ENCODE assay signal across 23 cellular contexts in the genomic region with DNA sequence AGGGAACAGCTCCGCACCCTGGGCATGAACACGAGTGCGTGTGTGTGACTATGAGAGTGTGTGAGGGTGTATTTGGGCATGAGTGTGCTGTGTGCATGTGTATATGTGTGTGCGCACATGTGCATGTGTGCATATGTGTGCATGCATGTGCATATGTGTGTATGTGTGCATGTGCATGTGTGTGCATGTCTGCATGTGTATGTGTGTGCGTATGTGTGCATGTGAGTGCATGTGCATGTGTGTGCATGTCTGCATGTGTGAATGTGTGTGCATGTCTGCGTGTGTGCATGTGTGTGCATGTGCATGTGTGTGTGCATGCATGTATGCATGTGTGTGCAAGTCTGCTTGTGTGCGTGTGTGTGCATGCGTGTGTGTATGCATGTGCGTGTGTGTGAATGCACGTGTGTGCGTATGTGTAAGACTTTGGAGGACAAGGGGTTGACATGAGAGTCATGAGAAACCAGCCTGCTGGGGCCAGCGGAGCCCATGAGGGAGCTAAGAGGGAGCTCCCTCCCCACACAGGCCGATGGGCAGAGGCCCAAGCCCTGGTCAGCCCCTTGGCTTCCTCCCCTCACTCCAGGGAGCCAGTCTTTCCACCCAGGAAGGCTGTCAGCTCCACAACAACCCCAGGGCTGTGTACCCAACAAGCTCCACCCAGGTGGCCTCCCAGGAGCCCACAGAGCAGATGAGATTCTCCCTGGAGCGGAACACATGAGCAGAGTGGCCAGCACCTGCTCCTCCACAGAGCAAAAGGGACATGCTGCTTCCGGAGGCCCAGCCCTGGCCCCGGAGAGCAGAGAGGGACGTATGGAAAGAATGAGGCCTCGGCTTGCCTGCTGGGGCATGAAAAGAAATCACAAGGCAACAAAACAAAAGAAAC.
A peak's percentile ranks its signal among the peaks of the same experiment; 100 is the strongest.
DNase-seq lines count a peak whose midpoint lies in the region; ATAC-seq and TF ChIP-seq lines count a peak whose summit lies in the region.
"Had no signal": no experiment of that assay in that cellular context is flagged by ENCODE, and none has a peak within 500 bp of the region (broad histone marks: within the 10 kb centered on the region; RNA-seq: fewer than 3 reads in every experiment).

No MANE protein-coding gene starts in this region.

- DNase-seq in Right ventricle myocardium superior: peak; percentile 13
- DNase-seq in left ventricle myocardium superior: no peak
- no peak for DNase-seq in WTC11 (ENCODE audit: low spot score)
- DNase-seq in neural crest cell (ENCODE audit: low read depth, low spot score): no peak
- DNase-seq in SW480 (ENCODE audit: low spot score): no peak
- no peak for DNase-seq in stimulated activated CD4-positive, alpha-beta T cell treated with anti-CD3 and anti-CD28 coated beads, Interleukin-2, amount 100 ng/mL, for 48 hours
- no peak for DNase-seq in activated CD4-positive, alpha-beta T cell treated with anti-CD3 and anti-CD28 coated beads, Interleukin-2, amount 10 ng/mL, durations not matched to agents 24 days and 14 days
- DNase-seq: activated CD4-positive, CD25-positive, alpha-beta regulatory T cell treated with anti-CD3 and anti-CD28 coated beads, Interleukin-2, amount 50 U/mL, for 72 hours; activated CD8-positive, alpha-beta memory T cell treated with anti-CD3 and anti-CD28 coated beads for 24 hours; activated T-cell treated with anti-CD3 and anti-CD28 coated beads, Interleukin-2, amount 50 U/mL, for 4 hours; effector CD8-positive, alpha-beta T cell; GDM1; MM.1S; naive thymus-derived CD8-positive, alpha-beta T cell; stimulated activated CD4-positive, alpha-beta T cell treated with anti-CD3 and anti-CD28 coated beads, Interleukin-4, amount 100 ng/mL, for 4 hours; T-helper 9 cell had no signal

- CTCF ChIA-PET in WTC11 (lab: Charles Lee): no interaction called here

- peaks cover 41% of the 10 kb centered on the region for H3K4me1 Mint-ChIP-seq in WTC11
- peaks cover 69% of the 10 kb centered on the region for H3K4me1 Mint-ChIP-seq in neural crest cell
- H3K4me1 Mint-ChIP-seq in activated CD4-positive, alpha-beta T cell treated with anti-CD3 and anti-CD28 coated beads, Interleukin-2, amount 10 ng/mL, durations not matched to agents 24 days and 14 days: no peaks in the 10 kb centered on the region
- H3K4me1 Mint-ChIP-seq: activated naive CD4-positive, alpha-beta T cell treated with anti-CD3 and anti-CD28 coated beads, Interleukin-2, amount 50 U/mL, for 24 hours had no signal

- H3K36me3 Mint-ChIP-seq in WTC11 (no peaks in the 10 kb centered on the region), neural crest cell (ENCODE audit: low read depth) (no peaks in the 10 kb centered on the region)
- H3K36me3 Mint-ChIP-seq in activated CD4-positive, alpha-beta T cell treated with anti-CD3 and anti-CD28 coated beads, Interleukin-2, amount 10 ng/mL, durations not matched to agents 24 days and 14 days (ENCODE audit: low read depth): no peaks in the 10 kb centered on the region
- H3K36me3 Mint-ChIP-seq: activated naive CD4-positive, alpha-beta T cell treated with anti-CD3 and anti-CD28 coated beads, Interleukin-2, amount 50 U/mL, for 24 hours; naive thymus-derived CD8-positive, alpha-beta T cell had no signal

- H3K9me3 Mint-ChIP-seq in WTC11 (no peaks in the 10 kb centered on the region), neural crest cell (no peaks in the 10 kb centered on the region)
- peaks cover 3% of the 10 kb centered on the region for H3K9me3 Mint-ChIP-seq in activated CD4-positive, alpha-beta T cell treated with anti-CD3 and anti-CD28 coated beads, Interleukin-2, amount 10 ng/mL, durations not matched to agents 24 days and 14 days
- H3K9me3 Mint-ChIP-seq: activated naive CD4-positive, alpha-beta T cell treated with anti-CD3 and anti-CD28 coated beads, Interleukin-2, amount 50 U/mL, for 24 hours; activated T-cell treated with anti-CD3 and anti-CD28 coated beads, Interleukin-2, amount 50 U/mL, for 4 hours had no signal

- H3K4me3 Mint-ChIP-seq in WTC11 (no peak overlapping the region), neural crest cell (peak overlapping the region; percentile 63)
- H3K4me3 Mint-ChIP-seq in activated CD4-positive, alpha-beta T cell treated with anti-CD3 and anti-CD28 coated beads, Interleukin-2, amount 10 ng/mL, durations not matched to agents 24 days and 14 days: no peak overlapping the region
- H3K4me3 Mint-ChIP-seq: activated naive CD4-positive, alpha-beta T cell treated with anti-CD3 and anti-CD28 coated beads, Interleukin-2, amount 50 U/mL, for 24 hours; activated T-cell treated with anti-CD3 and anti-CD28 coated beads, Interleukin-2, amount 50 U/mL, for 4 hours; memory B cell; naive thymus-derived CD8-positive, alpha-beta T cell had no signal

- ATAC-seq in Right ventricle myocardium superior (ENCODE audit: poor library complexity) (no peak), left ventricle myocardium superior (no peak), WTC11 (no peak), GM21529 (IDR thresholded peaks at IDR 0.05; ENCODE audit: unreplicated experiment) (no peak)
- ATAC-seq: A549; activated T-cell treated with anti-CD3 and anti-CD28 coated beads, Interleukin-2, amount 50 U/mL, for 4 hours; esophagus mucosa; gastroesophageal sphincter; K562; naive thymus-derived CD8-positive, alpha-beta T cell had no signal

- POLR2A ChIA-PET in WTC11 (lab: Charles Lee): no interaction called here

- H3K27me3 Mint-ChIP-seq in WTC11 (ENCODE audit: low read depth): peaks cover 2% of the 10 kb centered on the region; the same call in 1 of the 2 replicates
- H3K27me3 Mint-ChIP-seq in neural crest cell (ENCODE audit: low read depth): peaks cover 6% of the 10 kb centered on the region
- peaks cover 2% of the 10 kb centered on the region for H3K27me3 Mint-ChIP-seq in activated CD4-positive, alpha-beta T cell treated with anti-CD3 and anti-CD28 coated beads, Interleukin-2, amount 10 ng/mL, durations not matched to agents 24 days and 14 days

- H3K27ac Mint-ChIP-seq in WTC11 (no peak overlapping the region; the same call in 1 of the 2 replicates), neural crest cell (ENCODE audit: unreplicated experiment) (peak overlapping the region; percentile 96)
- no peak overlapping the region for H3K27ac Mint-ChIP-seq in activated CD4-positive, alpha-beta T cell treated with anti-CD3 and anti-CD28 coated beads, Interleukin-2, amount 10 ng/mL, durations not matched to agents 24 days and 14 days
- H3K27ac Mint-ChIP-seq: activated naive CD4-positive, alpha-beta T cell treated with anti-CD3 and anti-CD28 coated beads, Interleukin-2, amount 50 U/mL, for 24 hours; memory B cell; naive thymus-derived CD8-positive, alpha-beta T cell had no signal

- TF ChIP-seq CTCF in WTC11 (IDR thresholded peaks at IDR 0.05): no peak
- no peak for TF ChIP-seq CTCF in neural crest cell (conservative IDR thresholded peaks at IDR 0.05)

- intact Hi-C loops in Right ventricle myocardium superior (cut with DNase I) (no loop called here), left ventricle myocardium superior (cut with micrococcal nuclease) (no loop called here)
- intact Hi-C loops in activated CD4-positive, alpha-beta T cell treated with anti-CD3 and anti-CD28 coated beads, Interleukin-2, amount 10 ng/mL, durations not matched to agents 24 days and 14 days (cut with micrococcal nuclease): no loop called here

TF ChIP-seq in WTC11, 78 proteins besides CTCF, POLR2A, EP300 and RAD21:
- TF ChIP-seq, protein P1, sequence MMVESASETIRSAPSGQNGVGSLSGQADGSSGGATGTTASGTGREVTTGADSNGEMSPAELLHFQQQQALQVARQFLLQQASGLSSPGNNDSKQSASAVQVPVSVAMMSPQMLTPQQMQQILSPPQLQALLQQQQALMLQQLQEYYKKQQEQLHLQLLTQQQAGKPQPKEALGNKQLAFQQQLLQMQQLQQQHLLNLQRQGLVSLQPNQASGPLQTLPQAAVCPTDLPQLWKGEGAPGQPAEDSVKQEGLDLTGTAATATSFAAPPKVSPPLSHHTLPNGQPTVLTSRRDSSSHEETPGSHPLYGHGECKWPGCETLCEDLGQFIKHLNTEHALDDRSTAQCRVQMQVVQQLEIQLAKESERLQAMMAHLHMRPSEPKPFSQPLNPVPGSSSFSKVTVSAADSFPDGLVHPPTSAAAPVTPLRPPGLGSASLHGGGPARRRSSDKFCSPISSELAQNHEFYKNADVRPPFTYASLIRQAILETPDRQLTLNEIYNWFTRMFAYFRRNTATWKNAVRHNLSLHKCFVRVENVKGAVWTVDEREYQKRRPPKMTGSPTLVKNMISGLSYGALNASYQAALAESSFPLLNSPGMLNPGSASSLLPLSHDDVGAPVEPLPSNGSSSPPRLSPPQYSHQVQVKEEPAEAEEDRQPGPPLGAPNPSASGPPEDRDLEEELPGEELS (CRISPR knock-in tag; IDR thresholded peaks at IDR 0.05): no peak
- TF ChIP-seq CBFB (CRISPR knock-in tag; IDR thresholded peaks at IDR 0.05; ENCODE audit: low read depth) (0 out of 2 replicates have a peak, but pooled peaks have one; percentile 40), ZNF423 (CRISPR knock-in tag; IDR thresholded peaks at IDR 0.05) (peak; percentile 25; the same call in 1 of the 2 replicates), SMAD4 (CRISPR knock-in tag; IDR thresholded peaks at IDR 0.05) (no peak), ZNF138 (CRISPR knock-in tag; conservative IDR thresholded peaks at IDR 0.05) (no peak)
- TF ChIP-seq, protein P2, sequence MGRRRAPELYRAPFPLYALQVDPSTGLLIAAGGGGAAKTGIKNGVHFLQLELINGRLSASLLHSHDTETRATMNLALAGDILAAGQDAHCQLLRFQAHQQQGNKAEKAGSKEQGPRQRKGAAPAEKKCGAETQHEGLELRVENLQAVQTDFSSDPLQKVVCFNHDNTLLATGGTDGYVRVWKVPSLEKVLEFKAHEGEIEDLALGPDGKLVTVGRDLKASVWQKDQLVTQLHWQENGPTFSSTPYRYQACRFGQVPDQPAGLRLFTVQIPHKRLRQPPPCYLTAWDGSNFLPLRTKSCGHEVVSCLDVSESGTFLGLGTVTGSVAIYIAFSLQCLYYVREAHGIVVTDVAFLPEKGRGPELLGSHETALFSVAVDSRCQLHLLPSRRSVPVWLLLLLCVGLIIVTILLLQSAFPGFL (CRISPR knock-in tag; IDR thresholded peaks at IDR 0.05; ENCODE audit: borderline replicate concordance): no peak
- TF ChIP-seq, protein P3, sequence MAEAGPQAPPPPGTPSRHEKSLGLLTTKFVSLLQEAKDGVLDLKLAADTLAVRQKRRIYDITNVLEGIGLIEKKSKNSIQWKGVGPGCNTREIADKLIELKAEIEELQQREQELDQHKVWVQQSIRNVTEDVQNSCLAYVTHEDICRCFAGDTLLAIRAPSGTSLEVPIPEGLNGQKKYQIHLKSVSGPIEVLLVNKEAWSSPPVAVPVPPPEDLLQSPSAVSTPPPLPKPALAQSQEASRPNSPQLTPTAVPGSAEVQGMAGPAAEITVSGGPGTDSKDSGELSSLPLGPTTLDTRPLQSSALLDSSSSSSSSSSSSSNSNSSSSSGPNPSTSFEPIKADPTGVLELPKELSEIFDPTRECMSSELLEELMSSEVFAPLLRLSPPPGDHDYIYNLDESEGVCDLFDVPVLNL (CRISPR knock-in tag; IDR thresholded peaks at IDR 0.05; ENCODE audit: borderline replicate concordance, low read depth): no peak
